In genomic region chr11:36213050-36213840, GRCh38 we compare ENCODE assay signal across 13 cellular contexts.
DNase-seq lines count a peak whose midpoint lies in the region; TF ChIP-seq lines count a peak whose summit lies in the region.
"Had no signal": no experiment of that assay in that cellular context is flagged by ENCODE, and none has a peak within 500 bp of the region (broad histone marks: within the 10 kb centered on the region; RNA-seq: fewer than 3 reads in every experiment).

No MANE protein-coding gene starts in this region.

- no peak overlapping the region for H2AFZ ChIP-seq in neuronal stem cell (ENCODE audit: low read length)

- H2AK5ac ChIP-seq in neuronal stem cell (ENCODE audit: low read depth, low read length) = peak overlapping the region; percentile 3

- H2BK15ac ChIP-seq in neuronal stem cell (ENCODE audit: low read length) = no peak overlapping the region

- H3K79me1 ChIP-seq in neuronal stem cell (ENCODE audit: low read depth, low read length) = peaks cover 2% of the 10 kb centered on the region

- H3K36me3 ChIP-seq in endodermal cell (ENCODE audit: control insufficient read depth, insufficient read depth, low read length) (no peaks in the 10 kb centered on the region), neuronal stem cell (replicated peaks in 1 of 2; ENCODE audit: control insufficient read depth in 2 of 2, insufficient read depth in 2 of 2, low read length in 2 of 2) (no peaks in the 10 kb centered on the region), tibial artery (no peaks in the 10 kb centered on the region)
- H3K36me3 ChIP-seq: uterus had no signal

- H3K27me3 ChIP-seq in endodermal cell (ENCODE audit: control insufficient read depth, insufficient read depth, low read length, poor library complexity, severe bottlenecking) (no peaks in the 10 kb centered on the region), neuronal stem cell (ENCODE audit: control insufficient read depth in 3 of 3, insufficient read depth in 3 of 3, low read depth in 1 of 3, low read length in 3 of 3) (no peaks in the 10 kb centered on the region), tibial artery (no peaks in the 10 kb centered on the region)
- H3K27me3 ChIP-seq: foreskin keratinocyte, uterus had no signal

- no peaks in the 10 kb centered on the region for H3K9me3 Mint-ChIP-seq in endodermal cell
- H3K9me3 Mint-ChIP-seq: activated CD4-positive, alpha-beta memory T cell treated with anti-CD3 and anti-CD28 coated beads for 36 hours; effector memory CD8-positive, alpha-beta T cell had no signal

- peak overlapping the region; percentile 60 for H3K27ac ChIP-seq in endodermal cell (ENCODE audit: low read depth, low read length)
- H3K27ac ChIP-seq in neuronal stem cell (replicated peaks; ENCODE audit: low read length) = peak overlapping the region; percentile 95
- H3K27ac ChIP-seq in tibial artery = no peak overlapping the region
- H3K27ac ChIP-seq: C4-2B, foreskin keratinocyte, uterus had no signal

- 87 to 93% methylated on average over 9 to 12 of the region's 12 CpGs for WGBS in endodermal cell (ENCODE audit: insufficient coverage in 1 of 2, insufficient read length in 1 of 2), 2 experiments
- WGBS in neuronal stem cell (ENCODE audit: extremely low coverage in 2 of 2, insufficient read length in 2 of 2, insufficient replicate concordance in 1 of 2), 2 donors = no CpG with 5 or more reads among the region's 12 CpGs

- no peaks in the 10 kb centered on the region for H3K4me1 Mint-ChIP-seq in endodermal cell

- H3K4me3 ChIP-seq in endodermal cell (ENCODE audit: low read length) (no peak overlapping the region), neuronal stem cell (ENCODE audit: low read length in 2 of 2) (no peak overlapping the region), tibial artery (no peak overlapping the region)
- H3K4me3 ChIP-seq: uterus had no signal

- H3K9me3 ChIP-seq in endodermal cell (ENCODE audit: control insufficient read depth, low read length) = no peaks in the 10 kb centered on the region
- H3K9me3 ChIP-seq in neuronal stem cell (replicated peaks in 1 of 2; ENCODE audit: control insufficient read depth in 2 of 2, insufficient read depth in 1 of 2, low read depth in 1 of 2, low read length in 2 of 2) = peaks cover 0 to 3% of the 10 kb centered on the region in 2 donors
- no peaks in the 10 kb centered on the region for H3K9me3 ChIP-seq in tibial artery
- H3K9me3 ChIP-seq: uterus had no signal

- H4K91ac ChIP-seq in neuronal stem cell (ENCODE audit: low read depth, low read length, poor library complexity) = peak overlapping the region; percentile 73

- H3K18ac ChIP-seq in neuronal stem cell (ENCODE audit: low read length) = peak overlapping the region; percentile 90

- peak overlapping the region; percentile 26 for H3K14ac ChIP-seq in neuronal stem cell (ENCODE audit: low read length)

- H3K23ac ChIP-seq in neuronal stem cell (ENCODE audit: low read depth, low read length, poor library complexity) = no peak overlapping the region

- TF ChIP-seq CTCF in endodermal cell (conservative IDR thresholded peaks at IDR 0.05) (no peak), tibial artery (IDR thresholded peaks at IDR 0.05) (no peak)

- H3K4ac ChIP-seq in neuronal stem cell (ENCODE audit: low read length) = no peak overlapping the region

- H3K36me3 Mint-ChIP-seq in endodermal cell (ENCODE audit: low read depth) = peaks cover 7% of the 10 kb centered on the region
- H3K36me3 Mint-ChIP-seq: activated CD4-positive, alpha-beta memory T cell treated with anti-CD3 and anti-CD28 coated beads for 36 hours had no signal

- DNase-seq in NCI-H1092 (lab: John Stamatoyannopoulos, UW) (peak; percentile 59), NCI-H2227 treated with DMSO at 0.1 percent for 48 hours (lab: John Stamatoyannopoulos, UW) (peak; percentile 82), endodermal cell (no peak), neuronal stem cell (ENCODE audit: low spot score) (no peak), activated T-cell treated with anti-CD3 and anti-CD28 coated beads for 4 hours (no peak), tibial artery (no peak)
- DNase-seq in stimulated activated CD8-positive, alpha-beta memory T cell treated with anti-CD3 and anti-CD28 coated beads, Interleukin-4, amount 100 ng/mL, for 48 hours = no peak
- DNase-seq: activated CD4-positive, alpha-beta memory T cell treated with anti-CD3 and anti-CD28 coated beads for 36 hours; effector memory CD8-positive, alpha-beta T cell; foreskin keratinocyte; stimulated activated CD4-positive, alpha-beta T cell treated with anti-CD3 and anti-CD28 coated beads, Interleukin-2, amount 100 ng/mL, for 24 hours; uterus had no signal

- H3K4me2 ChIP-seq in neuronal stem cell (ENCODE audit: insufficient read depth, low read length, poor library complexity, severe bottlenecking) = no peak overlapping the region

- H2BK5ac ChIP-seq in neuronal stem cell (ENCODE audit: low read length) = peak overlapping the region; percentile 1

- H3K4me3 Mint-ChIP-seq in endodermal cell = no peak overlapping the region
- H3K4me3 Mint-ChIP-seq: activated CD4-positive, alpha-beta memory T cell treated with anti-CD3 and anti-CD28 coated beads for 36 hours; effector memory CD8-positive, alpha-beta T cell had no signal

- no peak overlapping the region for H4K8ac ChIP-seq in neuronal stem cell (ENCODE audit: low read depth, low read length)

- H3K9ac ChIP-seq in endodermal cell (ENCODE audit: extremely low read depth, low read length, poor library complexity, severe bottlenecking) = no peak overlapping the region
- peak overlapping the region; percentile 5 for H3K9ac ChIP-seq in neuronal stem cell (ENCODE audit: low read depth, low read length, poor library complexity)

- intact Hi-C loops in tibial artery (cut with DNase I; ENCODE audit: low total_unique reads) = no loop called here

- H3K27ac Mint-ChIP-seq in endodermal cell = no peak overlapping the region
- H3K27ac Mint-ChIP-seq: activated CD4-positive, alpha-beta memory T cell treated with anti-CD3 and anti-CD28 coated beads for 36 hours; effector memory CD8-positive, alpha-beta T cell had no signal

- no peaks in the 10 kb centered on the region for H3K27me3 Mint-ChIP-seq in endodermal cell (ENCODE audit: insufficient read depth)

- peak overlapping the region; percentile 5 for H2BK12ac ChIP-seq in neuronal stem cell (ENCODE audit: low read length)

- no peak overlapping the region for H2BK120ac ChIP-seq in neuronal stem cell (ENCODE audit: low read depth, low read length)

- H3K4me1 ChIP-seq in endodermal cell (ENCODE audit: control insufficient read depth, insufficient read depth, low read length) (no peaks in the 10 kb centered on the region), neuronal stem cell (ENCODE audit: control insufficient read depth in 2 of 2, insufficient read depth in 1 of 2, low read depth in 1 of 2, low read length in 2 of 2) (peaks cover 13 to 22% of the 10 kb centered on the region in 2 donors), tibial artery (no peaks in the 10 kb centered on the region)
- H3K4me1 ChIP-seq: uterus had no signal

Comparison
In these comparisons a context has a peak if more than half of its experiments do, and no peak if none do; other contexts are left out.
1. DNase-seq: peak in NCI-H1092 (single experiment) and NCI-H2227 treated with DMSO at 0.1 percent for 48 hours (single experiment); none in endodermal cell (single experiment), neuronal stem cell (single experiment), stimulated activated CD8-positive, alpha-beta memory T cell treated with anti-CD3 and anti-CD28 coated beads, Interleukin-4, amount 100 ng/mL, for 48 hours (single experiment), activated T-cell treated with anti-CD3 and anti-CD28 coated beads for 4 hours (single experiment) and tibial artery (0 of 2).
2. H3K27ac ChIP-seq: peak in endodermal cell (single experiment) and neuronal stem cell (single experiment); none in tibial artery (0 of 2).